ENCODE assay signal across 8 cellular contexts in genomic region chr12:122182887-122183587, GRCh38. TPM values are rescaled to one million over a fixed set of nuclear protein-coding genes. Genes with fewer than 3 reads are reported as not detected.
DNase-seq lines count a peak whose midpoint lies in the region; ATAC-seq, FAIRE-seq and TF ChIP-seq lines count a peak whose summit lies in the region.

Gene LRRC43, plus strand, starts transcription at chr12:122183123. Its CDS starts 22 bp downstream, at chr12:122183145.

- WGBS in HUES64 = 4% methylated on average over 63 of the region's 63 CpGs
- WGBS in aorta, 2 donors = 2 to 3% methylated on average over 58 to 63 of the region's 63 CpGs

- H3K9ac ChIP-seq in HUES64 (ENCODE audit: low read depth, low read length) = no peak within 1 kb of the TSS
- H3K9ac ChIP-seq in endothelial cell of umbilical vein (replicated peaks; ENCODE audit: extremely low read depth, insufficient read depth, low read length) = peak within 1 kb of the TSS; percentile 39
- peak within 1 kb of the TSS; percentile 57 for H3K9ac ChIP-seq in mucosa of stomach (ENCODE audit: low read length)

- H3K4me3 ChIP-seq in AG09309 (ENCODE audit: control insufficient read depth, low read depth, low read length) (peak within 1 kb of the TSS; percentile 33), HUES64 (ENCODE audit: low read length) (peak within 1 kb of the TSS; percentile 52), endothelial cell of umbilical vein (replicated peaks in 1 of 3; ENCODE audit: insufficient read depth in 1 of 3, low read depth in 1 of 3, low read length in 3 of 3) (peak within 1 kb of the TSS in 2 of 3 experiments; percentile 26 to 39), mucosa of stomach (ENCODE audit: low read length) (no peak within 1 kb of the TSS), aorta (ENCODE audit: low read length in 2 of 2) (peak within 1 kb of the TSS; percentile 14 to 30)

- H3K4me3 Mint-ChIP-seq in activated B cell treated with CpG ODN at 0.5 μM for 24 hours = peak within 1 kb of the TSS; percentile 81

- H3K27me3 ChIP-seq in HUES64 (ENCODE audit: insufficient read depth, low read length) (peaks cover 22% of the 10 kb centered on the region), endothelial cell of umbilical vein (ENCODE audit: control insufficient read depth in 2 of 2, insufficient read depth in 2 of 2, low read length in 2 of 2) (no peaks in the 10 kb centered on the region), mucosa of stomach (ENCODE audit: control insufficient read depth, insufficient read depth, low read length) (peaks cover 8% of the 10 kb centered on the region), aorta (ENCODE audit: control insufficient read depth in 1 of 2, insufficient read depth in 2 of 2, low read length in 1 of 2) (no peaks in the 10 kb centered on the region)

- no TSS peak for BruUV-seq in endothelial cell of umbilical vein (replicated peaks; lab: Mats Ljungman, UMichigan)

- H3K9me3 Mint-ChIP-seq in activated B cell treated with CpG ODN at 0.5 μM for 24 hours = no peaks in the 10 kb centered on the region

- no peaks in the 10 kb centered on the region for H3K36me3 Mint-ChIP-seq in activated B cell treated with CpG ODN at 0.5 μM for 24 hours (ENCODE audit: low read depth)

- H3K4me1 ChIP-seq in HUES64 (ENCODE audit: insufficient read depth, low read length) (no peaks in the 10 kb centered on the region), endothelial cell of umbilical vein (ENCODE audit: control insufficient read depth, extremely low read depth, insufficient read depth, low read length) (peaks cover 4% of the 10 kb centered on the region), mucosa of stomach (ENCODE audit: control insufficient read depth, insufficient read depth, low read length) (peaks cover 5% of the 10 kb centered on the region), aorta (ENCODE audit: control insufficient read depth in 1 of 2, insufficient read depth in 2 of 2, low read length in 2 of 2) (no peaks in the 10 kb centered on the region)

- TF ChIP-seq CTCF in AG09309 (IDR thresholded peaks at IDR 0.05; ENCODE audit: control insufficient read depth, insufficient read depth, low read depth, low read length, missing control alignments) = no peak
- no peak for TF ChIP-seq CTCF in activated B cell treated with CpG ODN at 0.5 μM for 24 hours (IDR thresholded peaks at IDR 0.05)
- TF ChIP-seq CTCF in endothelial cell of umbilical vein (IDR thresholded peaks at IDR 0.05; ENCODE audit: extremely low read depth in 1 of 2, insufficient read depth in 1 of 2, low read depth in 1 of 2, low read length in 2 of 2) = no peak

- no peaks in the 10 kb centered on the region for H4K20me1 ChIP-seq in endothelial cell of umbilical vein (replicated peaks; ENCODE audit: control insufficient read depth, extremely low read depth, insufficient read depth, low read length)

- H3K79me2 ChIP-seq in endothelial cell of umbilical vein (ENCODE audit: control insufficient read depth, insufficient read depth, low read length) = no peaks in the 10 kb centered on the region

- peak within 1 kb of the TSS; percentile 43 for H2AFZ ChIP-seq in endothelial cell of umbilical vein (ENCODE audit: low read depth, low read length)

- dilution Hi-C loops in endothelial cell of umbilical vein (cut with MboI; ENCODE audit: extremely low pct_ligation_motif_present, low sequenced_read_pairs) = no loop called here

- no peaks in the 10 kb centered on the region for H3K9me1 ChIP-seq in endothelial cell of umbilical vein (replicated peaks; ENCODE audit: control insufficient read depth, extremely low read depth, insufficient read depth, low read length)

- H3K27ac ChIP-seq in HUES64 (ENCODE audit: low read depth, low read length) = no peak within 1 kb of the TSS
- H3K27ac ChIP-seq in endothelial cell of umbilical vein (ENCODE audit: insufficient read depth, low read depth, low read length) = no peak within 1 kb of the TSS
- H3K27ac ChIP-seq in aorta (ENCODE audit: low read depth in 1 of 2, low read length in 2 of 2) = no peak within 1 kb of the TSS

- ATAC-seq in activated B cell treated with CpG ODN at 0.5 μM for 24 hours (ENCODE audit: low read depth) = peak; percentile 75
- peak; percentile 53 for ATAC-seq in aorta (ENCODE audit: low FRiP score)

- CTCF ChIA-PET in activated B cell treated with CpG ODN at 0.5 μM for 24 hours (lab: Charles Lee) (no interaction called here), endothelial cell of umbilical vein (lab: Charles Lee) (interaction anchor here (1.0 to 1.4 kb wide), 3 partner anchors 8 to 43 kb away, joined by 3 to 4 read pairs (median 3); no protein-coding TSS in a partner anchor)

- intact Hi-C loops in activated B cell treated with CpG ODN at 0.5 μM for 24 hours (cut with micrococcal nuclease) = no loop called here
- intact Hi-C loops in endothelial cell of umbilical vein (cut with micrococcal nuclease) = no loop called here
- intact Hi-C loops in aorta (cut with DNase I) = no loop called here

- H3K4me2 ChIP-seq in endothelial cell of umbilical vein (ENCODE audit: insufficient read depth, low read length) = peak within 1 kb of the TSS; percentile 20

- H3K27me3 Mint-ChIP-seq in activated B cell treated with CpG ODN at 0.5 μM for 24 hours = no peaks in the 10 kb centered on the region

- no peak for FAIRE-seq in endothelial cell of umbilical vein (lab: Jason Lieb, UNC)

- POLR2A ChIA-PET in activated B cell treated with CpG ODN at 0.5 μM for 24 hours (lab: Charles Lee) = interaction anchor here (0.5 to 0.9 kb wide), 3 partner anchors 40 to 502 kb away, joined by 3 to 5 read pairs (median 3); partner anchors contain the start of gene DIABLO
- POLR2A ChIA-PET in endothelial cell of umbilical vein (lab: Charles Lee) = no interaction called here

- no peaks in the 10 kb centered on the region for H3K36me3 ChIP-seq in HUES64 (ENCODE audit: insufficient read depth, low read length)
- H3K36me3 ChIP-seq in endothelial cell of umbilical vein (ENCODE audit: control insufficient read depth in 2 of 2, extremely low read depth in 1 of 2, insufficient read depth in 2 of 2, low read length in 2 of 2) = no peaks in the 10 kb centered on the region
- H3K36me3 ChIP-seq in mucosa of stomach (ENCODE audit: control insufficient read depth, insufficient read depth, low read length) = no peaks in the 10 kb centered on the region
- no peaks in the 10 kb centered on the region for H3K36me3 ChIP-seq in aorta (ENCODE audit: control insufficient read depth in 1 of 2, insufficient read depth in 2 of 2, low read length in 1 of 2)

- TF ChIP-seq POLR2A in endothelial cell of umbilical vein (IDR thresholded peaks at IDR 0.05; ENCODE audit: low read depth, low read length) = peak; percentile 39

- H3K4me1 Mint-ChIP-seq in activated B cell treated with CpG ODN at 0.5 μM for 24 hours = peaks cover 20% of the 10 kb centered on the region

- H3K27ac Mint-ChIP-seq in activated B cell treated with CpG ODN at 0.5 μM for 24 hours = no peak within 1 kb of the TSS

- DNase-seq in AG09309 (ENCODE audit: low read depth) (no peak), activated B cell treated with CpG ODN at 0.5 μM for 24 hours (peak; percentile 47), endothelial cell of umbilical vein (ENCODE audit: low read depth, low spot score) (peak; percentile 36), aorta (peak in 1 of 2 donors; percentile 82), H4 (ENCODE audit: low spot score) (no peak), HuH-7 (ENCODE audit: low spot score) (no peak)

- H3K9me3 ChIP-seq in HUES64 (ENCODE audit: insufficient read depth, low read depth, low read length) (no peaks in the 10 kb centered on the region), endothelial cell of umbilical vein (replicated peaks; ENCODE audit: control insufficient read depth, insufficient read depth, low read length) (no peaks in the 10 kb centered on the region), mucosa of stomach (ENCODE audit: control insufficient read depth, low read length) (no peaks in the 10 kb centered on the region), aorta (ENCODE audit: control insufficient read depth, low read length) (no peaks in the 10 kb centered on the region)

TF ChIP-seq in endothelial cell of umbilical vein, 7 proteins besides CTCF, POLR2A, EP300 and RAD21:
- TF ChIP-seq EZH2 (IDR thresholded peaks at IDR 0.05; ENCODE audit: borderline replicate concordance, low read depth, low read length, severe bottlenecking) = no peak
- TF ChIP-seq FOS (IDR thresholded peaks at IDR 0.05; ENCODE audit: borderline replicate concordance, insufficient read depth, low read length) = no peak
- no peak for TF ChIP-seq GATA2 (IDR thresholded peaks at IDR 0.05; ENCODE audit: insufficient read depth, insufficient read length, low read depth, low read length)
- TF ChIP-seq JUN (IDR thresholded peaks at IDR 0.05; ENCODE audit: borderline replicate concordance, insufficient read depth, insufficient read length, low read depth) = no peak
- TF ChIP-seq POLR2AphosphoS5 (IDR thresholded peaks at IDR 0.05; ENCODE audit: insufficient read depth, low read depth, low read length) = no peak
- no peak for TF ChIP-seq MYC (IDR thresholded peaks at IDR 0.05; ENCODE audit: low read depth, low read length)

RNA-seq across cellular contexts. Expression of gene LRRC43, which starts in this region (rescaled TPM):
- polyA plus RNA-seq in HUES64 (2013, experiment 1 of 2) = not detected
- polyA plus RNA-seq in HUES64 (2013, experiment 2 of 2) = 0.38 TPM
- total RNA-seq in activated B cell treated with CpG ODN at 0.5 μM for 24 hours = not detected in 2 replicates
- total RNA-seq in endothelial cell of umbilical vein = 3.4 and 5.4 TPM in 2 replicates
- polyA plus RNA-seq in endothelial cell of umbilical vein = 2.2 and 3.1 TPM in 2 replicates
- polyA plus RNA-seq in endothelial cell of umbilical vein (2011; cell fraction: cytosol; rRNA removed) = 1.9 and 2.3 TPM in 2 replicates
- polyA plus RNA-seq in endothelial cell of umbilical vein (2011; cell fraction: nucleus; rRNA removed) = 6.7 and 7.0 TPM in 2 replicates
- polyA plus RNA-seq in endothelial cell of umbilical vein (2012) = 1.6 and 3.1 TPM in 2 replicates
- 1.9 and 2.0 TPM in 2 replicates for polyA minus RNA-seq in endothelial cell of umbilical vein
- not detected for polyA minus RNA-seq in endothelial cell of umbilical vein (2011; cell fraction: cytosol; rRNA and poly(A)+ RNA removed)
- 2.3 and 3.7 TPM in 2 replicates for polyA minus RNA-seq in endothelial cell of umbilical vein (2011; cell fraction: nucleus; rRNA and poly(A)+ RNA removed)
- not detected for total RNA-seq in aorta
- polyA plus RNA-seq in aorta = not detected
- not detected in 2 replicates for total RNA-seq in H4 (2014; rRNA removed; shearing (Covaris generic))

Comparison
In these comparisons a context has a peak if more than half of its experiments do, and no peak if none do; other contexts are left out.
1. Peak in DNase-seq and ATAC-seq in activated B cell treated with CpG ODN at 0.5 μM for 24 hours; RNA of the gene not detected or under 1 TPM.
2. Peak in ATAC-seq and H3K4me3 ChIP-seq in aorta; RNA of the gene not detected or under 1 TPM.